8 cellular contexts compared by ENCODE assay signal in genomic region chr10:121975295-121976086, GRCh38. TPM values are rescaled to one million over a fixed set of nuclear protein-coding genes. Genes with fewer than 3 reads are reported as not detected.
A peak's percentile ranks its signal among the peaks of the same experiment; 100 is the strongest.
DNase-seq lines count a peak whose midpoint lies in the region; ATAC-seq and TF ChIP-seq lines count a peak whose summit lies in the region.

No MANE protein-coding gene starts in this region.

- peaks cover 9% of the 10 kb centered on the region for H3K9me3 ChIP-seq in neural progenitor cell (ENCODE audit: low read depth)

- DNase-seq in activated CD4-positive, alpha-beta T cell treated with anti-CD3 and anti-CD28 coated beads, Interleukin-2, amount 10 ng/mL, durations not matched to agents 24 days and 14 days = no peak
- no peak for DNase-seq in activated CD4-positive, alpha-beta T cell treated with anti-CD3 and anti-CD28 coated beads, Interleukin-2, amount 50 U/mL, for 1 hour
- DNase-seq in NCI-H510A (lab: John Stamatoyannopoulos, UW) (peak; percentile 20), endothelial cell (ENCODE audit: low spot score) (no peak), neural progenitor cell (ENCODE audit: low spot score) (peak; percentile 6), AG08395 (ENCODE audit: low spot score) (no peak)

- peaks cover 22% of the 10 kb centered on the region for H4K20me1 ChIP-seq in neural progenitor cell (ENCODE audit: low read depth)

- peak overlapping the region; percentile 37 for H3K27ac Mint-ChIP-seq in activated CD4-positive, alpha-beta T cell treated with anti-CD3 and anti-CD28 coated beads, Interleukin-2, amount 10 ng/mL, durations not matched to agents 24 days and 14 days
- H3K27ac Mint-ChIP-seq in endothelial cell (ENCODE audit: unreplicated experiment) (no peak overlapping the region), neural progenitor cell (no peak overlapping the region)

- peaks cover 12% of the 10 kb centered on the region for H3K4me1 ChIP-seq in neural progenitor cell

- H3K4me2 ChIP-seq in neural progenitor cell = peak overlapping the region; percentile 88

- H3K4me3 Mint-ChIP-seq in activated CD4-positive, alpha-beta T cell treated with anti-CD3 and anti-CD28 coated beads, Interleukin-2, amount 10 ng/mL, durations not matched to agents 24 days and 14 days = peak overlapping the region; percentile 90
- H3K4me3 Mint-ChIP-seq in endothelial cell (ENCODE audit: unreplicated experiment) (peak overlapping the region; percentile 90), neural progenitor cell (peak overlapping the region; percentile 86)

- intact Hi-C loops in activated CD4-positive, alpha-beta T cell treated with anti-CD3 and anti-CD28 coated beads, Interleukin-2, amount 10 ng/mL, durations not matched to agents 24 days and 14 days (cut with micrococcal nuclease) = loop anchor here (1.0 kb wide), 1 partner anchor 48 kb away; no protein-coding TSS in a partner anchor

- peaks cover 34% of the 10 kb centered on the region for H3K79me2 ChIP-seq in neural progenitor cell (ENCODE audit: low read depth)

- H3K4me1 Mint-ChIP-seq in activated CD4-positive, alpha-beta T cell treated with anti-CD3 and anti-CD28 coated beads, Interleukin-2, amount 10 ng/mL, durations not matched to agents 24 days and 14 days = peaks cover 18% of the 10 kb centered on the region
- H3K4me1 Mint-ChIP-seq in endothelial cell (ENCODE audit: unreplicated experiment) = peaks cover 14% of the 10 kb centered on the region
- H3K4me1 Mint-ChIP-seq in neural progenitor cell = peaks cover 16% of the 10 kb centered on the region

- ATAC-seq in HG03439 (IDR thresholded peaks at IDR 0.05; ENCODE audit: unreplicated experiment) (no peak), GM18517 (IDR thresholded peaks at IDR 0.05; ENCODE audit: unreplicated experiment) (no peak)

- H3F3A ChIP-seq in neural progenitor cell (ENCODE audit: low read depth) = peaks cover 18% of the 10 kb centered on the region

- peak overlapping the region; percentile 81 for H3K4me3 ChIP-seq in neural progenitor cell

- peaks cover 5% of the 10 kb centered on the region for H3K9me3 Mint-ChIP-seq in activated CD4-positive, alpha-beta T cell treated with anti-CD3 and anti-CD28 coated beads, Interleukin-2, amount 10 ng/mL, durations not matched to agents 24 days and 14 days
- H3K9me3 Mint-ChIP-seq in endothelial cell (ENCODE audit: unreplicated experiment) = no peaks in the 10 kb centered on the region
- peaks cover 23% of the 10 kb centered on the region for H3K9me3 Mint-ChIP-seq in neural progenitor cell

- peak overlapping the region; percentile 95 for H3K27ac ChIP-seq in neural progenitor cell

- H3K36me3 ChIP-seq in neural progenitor cell = no peaks in the 10 kb centered on the region

- no peak overlapping the region for H3K9ac ChIP-seq in neural progenitor cell

- no peaks in the 10 kb centered on the region for H3K27me3 ChIP-seq in neural progenitor cell

- H3K36me3 Mint-ChIP-seq in activated CD4-positive, alpha-beta T cell treated with anti-CD3 and anti-CD28 coated beads, Interleukin-2, amount 10 ng/mL, durations not matched to agents 24 days and 14 days (ENCODE audit: low read depth) = peaks cover 23% of the 10 kb centered on the region
- H3K36me3 Mint-ChIP-seq in endothelial cell (ENCODE audit: low read depth, unreplicated experiment) = peaks cover 25% of the 10 kb centered on the region
- H3K36me3 Mint-ChIP-seq in neural progenitor cell = peaks cover 27% of the 10 kb centered on the region

- peak; percentile 14 for TF ChIP-seq CTCF in endothelial cell (IDR thresholded peaks at IDR 0.05; ENCODE audit: unreplicated experiment)
- no peak for TF ChIP-seq CTCF in neural progenitor cell (IDR thresholded peaks at IDR 0.05)

- no peaks in the 10 kb centered on the region for H3K27me3 Mint-ChIP-seq in activated CD4-positive, alpha-beta T cell treated with anti-CD3 and anti-CD28 coated beads, Interleukin-2, amount 10 ng/mL, durations not matched to agents 24 days and 14 days
- H3K27me3 Mint-ChIP-seq in endothelial cell (ENCODE audit: unreplicated experiment) (no peaks in the 10 kb centered on the region), neural progenitor cell (ENCODE audit: insufficient read depth, low read depth) (peaks cover 3% of the 10 kb centered on the region)

- H2AFZ ChIP-seq in neural progenitor cell (replicated peaks) = peak overlapping the region; percentile 78

RNA-seq across cellular contexts. Expression of gene NSMCE4A, which starts 0.5 kb away (rescaled TPM):
- total RNA-seq in activated CD4-positive, alpha-beta T cell treated with anti-CD3 and anti-CD28 coated beads, Interleukin-2, amount 10 ng/mL, durations not matched to agents 24 days and 14 days = 78.7 and 88.9 TPM in 2 replicates
- total RNA-seq in endothelial cell (ENCODE audit: unreplicated experiment) = 78.3 TPM
- total RNA-seq in neural progenitor cell (ENCODE audit: low replicate concordance) = 159 and 223 TPM in 2 replicates

RNA-seq across cellular contexts. Expression of gene TACC2, which starts 13.5 kb away (rescaled TPM):
- total RNA-seq in activated CD4-positive, alpha-beta T cell treated with anti-CD3 and anti-CD28 coated beads, Interleukin-2, amount 10 ng/mL, durations not matched to agents 24 days and 14 days = not detected in 2 replicates
- total RNA-seq in endothelial cell (ENCODE audit: unreplicated experiment) (32.2 TPM), neural progenitor cell (ENCODE audit: low replicate concordance) (10.7 and 20.6 TPM in 2 replicates)

RNA-seq across cellular contexts. Expression of gene ATE1, which starts 47.7 kb away (rescaled TPM):
- 39.0 and 39.1 TPM in 2 replicates for total RNA-seq in activated CD4-positive, alpha-beta T cell treated with anti-CD3 and anti-CD28 coated beads, Interleukin-2, amount 10 ng/mL, durations not matched to agents 24 days and 14 days
- 36.0 TPM for total RNA-seq in endothelial cell (ENCODE audit: unreplicated experiment)
- 26.4 and 57.2 TPM in 2 replicates for total RNA-seq in neural progenitor cell (ENCODE audit: low replicate concordance)

Comparison
In these comparisons a context has a peak if more than half of its experiments do, and no peak if none do; other contexts are left out.
1. DNase-seq: peak in NCI-H510A (single experiment) and neural progenitor cell (single experiment); none in activated CD4-positive, alpha-beta T cell treated with anti-CD3 and anti-CD28 coated beads, Interleukin-2, amount 10 ng/mL, durations not matched to agents 24 days and 14 days (single experiment), activated CD4-positive, alpha-beta T cell treated with anti-CD3 and anti-CD28 coated beads, Interleukin-2, amount 50 U/mL, for 1 hour (single experiment), endothelial cell (single experiment) and AG08395 (single experiment).
2. RNA of gene TACC2, which starts 13.5 kb away (total RNA-seq): 32.2 TPM in endothelial cell (single experiment) and 10.7 to 20.6 TPM in neural progenitor cell; not detected in activated CD4-positive, alpha-beta T cell treated with anti-CD3 and anti-CD28 coated beads, Interleukin-2, amount 10 ng/mL, durations not matched to agents 24 days and 14 days; every median in the first group is over 10 times any median in the second.
3. Peak in every context shown above with its lines, with median percentiles within 50 percentile points of each other: H3K4me3 Mint-ChIP-seq.